ENCODE assay signal across 26 cellular contexts in genomic region chr3:136412307-136412706, GRCh38.
DNase-seq lines count a peak whose midpoint lies in the region; ATAC-seq, FAIRE-seq and TF ChIP-seq lines count a peak whose summit lies in the region.
"Had no signal": no experiment of that assay in that cellular context is flagged by ENCODE, and none has a peak within 500 bp of the region (broad histone marks: within the 10 kb centered on the region; RNA-seq: fewer than 3 reads in every experiment).

No MANE protein-coding gene starts in this region.

- no peaks in the 10 kb centered on the region for H3K79me2 ChIP-seq in osteoblast (ENCODE audit: insufficient read depth, low read length)

- no peak for TF ChIP-seq CTCF in osteoblast (IDR thresholded peaks at IDR 0.05; ENCODE audit: extremely low read depth, low read depth, low read length)

- ATAC-seq in activated T-cell treated with anti-CD3 and anti-CD28 coated beads, Interleukin-2, amount 50 U/mL, for 72 hours (replicated peaks in 1 of 2), result no peak
- peak; percentile 76 for ATAC-seq in SK-N-SH treated with all-trans-retinoic acid at 6 μM for 48 hours
- no peak for ATAC-seq in HG02798 (IDR thresholded peaks at IDR 0.05; ENCODE audit: poor library complexity, unreplicated experiment)
- ATAC-seq: A549; CD8-positive, alpha-beta T cell; GM12878 had no signal

- peaks cover 1 to 11% of the 10 kb centered on the region in 2 donors for H3K36me3 Mint-ChIP-seq in activated T-cell treated with anti-CD3 and anti-CD28 coated beads, Interleukin-2, amount 50 U/mL, for 72 hours (ENCODE audit: insufficient read depth in 2 of 2)

- no peaks in the 10 kb centered on the region for H3K27me3 ChIP-seq in osteoblast (ENCODE audit: insufficient read depth, low read length)
- H3K27me3 ChIP-seq: BLaER1 treated with 17β-estradiol and CSF1 and Interleukin-3, amounts not matched to agents 10 nM and 100 nM had no signal

- H3K27me3 Mint-ChIP-seq in activated T-cell treated with anti-CD3 and anti-CD28 coated beads, Interleukin-2, amount 50 U/mL, for 72 hours (ENCODE audit: low read depth), result no peaks in the 10 kb centered on the region
- H3K27me3 Mint-ChIP-seq: B cell; CD4-positive, alpha-beta T cell had no signal

- H3K36me3 ChIP-seq in osteoblast (ENCODE audit: insufficient read depth, low read length), result peaks cover 10% of the 10 kb centered on the region

- no peaks in the 10 kb centered on the region for H3K9me3 ChIP-seq in osteoblast (ENCODE audit: low read depth, low read length)
- H3K9me3 ChIP-seq: A549; BLaER1 treated with 17β-estradiol and CSF1 and Interleukin-3, amounts not matched to agents 10 nM and 100 nM; Caco-2 had no signal

- H4K20me1 ChIP-seq in osteoblast (ENCODE audit: insufficient read depth, low read length), result no peaks in the 10 kb centered on the region
- H4K20me1 ChIP-seq: BLaER1 treated with 17β-estradiol and CSF1 and Interleukin-3, amounts not matched to agents 10 nM and 100 nM had no signal

- no peak for DNase-seq in activated T-cell treated with anti-CD3 and anti-CD28 coated beads, Interleukin-2, amount 50 U/mL, for 72 hours
- no peak for DNase-seq in activated T-cell treated with anti-CD3 and anti-CD28 coated beads for 4 hours
- DNase-seq in osteoblast (ENCODE audit: insufficient read length, low spot score, missing footprints), result peak; percentile 29
- no peak for DNase-seq in DMS53 (lab: John Stamatoyannopoulos, UW)
- no peak for DNase-seq in SW480 (ENCODE audit: low spot score)
- DNase-seq: AML-193; Caco-2; Calu3; CD4-positive, alpha-beta T cell; CD8-positive, alpha-beta T cell; DMS79; DND-41; EL; GDM1 had no signal

- H3K4me2 ChIP-seq in osteoblast (ENCODE audit: insufficient read depth, low read length), result no peak overlapping the region
- H3K4me2 ChIP-seq: A549; BLaER1 treated with 17β-estradiol and CSF1 and Interleukin-3, amounts not matched to agents 10 nM and 100 nM had no signal

- peak; percentile 60 for FAIRE-seq in islet of Langerhans (lab: Jason Lieb, UNC)
- FAIRE-seq: A549, D721Med, GM12878, GM12892, GM18507 had no signal

- H3K9me3 Mint-ChIP-seq in activated T-cell treated with anti-CD3 and anti-CD28 coated beads, Interleukin-2, amount 50 U/mL, for 72 hours, result no peaks in the 10 kb centered on the region
- H3K9me3 Mint-ChIP-seq: CD4-positive, alpha-beta T cell; CD8-positive, alpha-beta T cell had no signal

- H3K4me1 ChIP-seq in osteoblast (ENCODE audit: insufficient read depth, low read length), result peaks cover 3% of the 10 kb centered on the region
- H3K4me1 ChIP-seq: A549; BLaER1 treated with 17β-estradiol and CSF1 and Interleukin-3, amounts not matched to agents 10 nM and 100 nM; Caco-2 had no signal

- H3K4me3 ChIP-seq in osteoblast (ENCODE audit: insufficient read depth, low read length), result no peak overlapping the region
- H3K4me3 ChIP-seq: A549; BLaER1 treated with 17β-estradiol and CSF1 and Interleukin-3, amounts not matched to agents 10 nM and 100 nM; GM12878 had no signal

- no peaks in the 10 kb centered on the region for H3K4me1 Mint-ChIP-seq in activated T-cell treated with anti-CD3 and anti-CD28 coated beads, Interleukin-2, amount 50 U/mL, for 72 hours (ENCODE audit: low read depth)
- H3K4me1 Mint-ChIP-seq: B cell had no signal

- H2AFZ ChIP-seq in osteoblast (ENCODE audit: low read length), result no peak overlapping the region

- no peak overlapping the region for H3K27ac ChIP-seq in osteoblast (ENCODE audit: low read depth, low read length)
- H3K27ac ChIP-seq: 22Rv1; A549; BLaER1 treated with 17β-estradiol and CSF1 and Interleukin-3, amounts not matched to agents 10 nM and 100 nM; C4-2B had no signal

- peak overlapping the region; percentile 60 for H3K27ac Mint-ChIP-seq in activated T-cell treated with anti-CD3 and anti-CD28 coated beads, Interleukin-2, amount 50 U/mL, for 72 hours
- H3K27ac Mint-ChIP-seq: B cell; CD4-positive, alpha-beta T cell; CD8-positive, alpha-beta T cell had no signal

- H3K4me3 Mint-ChIP-seq in activated T-cell treated with anti-CD3 and anti-CD28 coated beads, Interleukin-2, amount 50 U/mL, for 72 hours, result no peak overlapping the region
- H3K4me3 Mint-ChIP-seq: B cell; CD4-positive, alpha-beta T cell; CD8-positive, alpha-beta T cell had no signal

TF ChIP-seq in SK-N-SH treated with all-trans-retinoic acid at 6 μM for 48 hours, 23 proteins besides CTCF, POLR2A, EP300 and RAD21:
- TF ChIP-seq CSRNP3 (CRISPR knock-in tag; IDR thresholded peaks at IDR 0.05) (no peak), OSR1 (CRISPR knock-in tag; IDR thresholded peaks at IDR 0.05) (no peak), TCF4 (CRISPR knock-in tag; IDR thresholded peaks at IDR 0.05; ENCODE audit: borderline replicate concordance) (no peak), RARB (CRISPR knock-in tag; IDR thresholded peaks at IDR 0.05) (peak; percentile 64; the same call in 1 of the 2 replicates), PPARA (CRISPR knock-in tag; IDR thresholded peaks at IDR 0.05; ENCODE audit: borderline replicate concordance) (no peak), TOX (CRISPR knock-in tag; IDR thresholded peaks at IDR 0.05; ENCODE audit: borderline replicate concordance) (peak; percentile 98), ZC3H10 (CRISPR knock-in tag; IDR thresholded peaks at IDR 0.05) (peak; percentile 72), ARNTL (CRISPR knock-in tag; IDR thresholded peaks at IDR 0.05; ENCODE audit: borderline replicate concordance, low read depth) (no peak), CSDC2 (CRISPR knock-in tag; IDR thresholded peaks at IDR 0.05) (no peak), ISL1 (CRISPR knock-in tag; IDR thresholded peaks at IDR 0.05) (peak; percentile 87)
